ENCODE assay signal across 1 cellular context in genomic region chr12:54259194-54260011, GRCh38.
TF ChIP-seq lines count a peak whose summit lies in the region.

No MANE protein-coding gene starts in this region.

TF ChIP-seq in HEK293, 187 proteins besides CTCF, POLR2A, EP300 and RAD21 (continued from another document):
- no peak for TF ChIP-seq ZNF513 (tag by site-specific recombination; IDR thresholded peaks at IDR 0.05)
- TF ChIP-seq ZNF658 (tag by site-specific recombination; IDR thresholded peaks at IDR 0.05): no peak
- no peak for TF ChIP-seq ZNF560 (tag by site-specific recombination; IDR thresholded peaks at IDR 0.05; ENCODE audit: borderline replicate concordance)
- TF ChIP-seq ZNF140 (tag by site-specific recombination; IDR thresholded peaks at IDR 0.05): no peak
- no peak for TF ChIP-seq SCRT1 (tag by site-specific recombination; IDR thresholded peaks at IDR 0.05; ENCODE audit: borderline replicate concordance)
- TF ChIP-seq ZBTB26 (tag by site-specific recombination; optimal IDR thresholded peaks at IDR 0.05): no peak
- no peak for TF ChIP-seq ZNF133 (tag by site-specific recombination; IDR thresholded peaks at IDR 0.05)
- no peak for TF ChIP-seq KLF9 (tag by site-specific recombination; IDR thresholded peaks at IDR 0.05; ENCODE audit: low read depth)
- TF ChIP-seq ZNF785 (tag by site-specific recombination; IDR thresholded peaks at IDR 0.05): no peak
- TF ChIP-seq ZNF202 (tag by site-specific recombination; IDR thresholded peaks at IDR 0.05; ENCODE audit: borderline replicate concordance): no peak
- no peak for TF ChIP-seq ZNF488 (tag by site-specific recombination; IDR thresholded peaks at IDR 0.05)
- no peak for TF ChIP-seq ZNF621 (tag by site-specific recombination; IDR thresholded peaks at IDR 0.05)
- TF ChIP-seq BCL11A (tag by site-specific recombination; IDR thresholded peaks at IDR 0.05; ENCODE audit: low read depth): no peak
- TF ChIP-seq ZNF580 (tag by site-specific recombination; IDR thresholded peaks at IDR 0.05): no peak
- no peak for TF ChIP-seq ZNF624 (tag by site-specific recombination; IDR thresholded peaks at IDR 0.05)
- no peak for TF ChIP-seq ZNF623 (tag by site-specific recombination; IDR thresholded peaks at IDR 0.05)
- TF ChIP-seq ZNF341 (tag by site-specific recombination; IDR thresholded peaks at IDR 0.05; ENCODE audit: low read depth): no peak
- no peak for TF ChIP-seq ZBTB7A (tag by site-specific recombination; IDR thresholded peaks at IDR 0.05; ENCODE audit: low read depth)
- TF ChIP-seq OVOL3 (tag by site-specific recombination; IDR thresholded peaks at IDR 0.05): no peak
- no peak for TF ChIP-seq ZFHX2 (tag by site-specific recombination; conservative IDR thresholded peaks at IDR 0.05)
- no peak for TF ChIP-seq MEIS1 (CRISPR knock-in tag; IDR thresholded peaks at IDR 0.05; ENCODE audit: borderline replicate concordance)
- 0 out of 2 replicates have a peak, but pooled peaks have one; percentile 43 for TF ChIP-seq ZNF2 (tag by site-specific recombination; IDR thresholded peaks at IDR 0.05)
- no peak for TF ChIP-seq ZNF830 (tag by site-specific recombination; IDR thresholded peaks at IDR 0.05; ENCODE audit: low read depth)
- TF ChIP-seq ZXDB (tag by site-specific recombination; IDR thresholded peaks at IDR 0.05): peak; percentile 62
- TF ChIP-seq FEZF1 (tag by site-specific recombination; IDR thresholded peaks at IDR 0.05): no peak
- TF ChIP-seq KLF8 (tag by site-specific recombination; IDR thresholded peaks at IDR 0.05): no peak
- no peak for TF ChIP-seq ZNF350 (tag by site-specific recombination; IDR thresholded peaks at IDR 0.05)
- TF ChIP-seq ZNF223 (tag by site-specific recombination; IDR thresholded peaks at IDR 0.05): no peak
- TF ChIP-seq ZNF394 (tag by site-specific recombination; IDR thresholded peaks at IDR 0.05; ENCODE audit: borderline replicate concordance): 0 out of 2 replicates have a peak, but pooled peaks have one; percentile 13
- TF ChIP-seq ZNF433 (tag by site-specific recombination; IDR thresholded peaks at IDR 0.05; ENCODE audit: low read depth): no peak
- no peak for TF ChIP-seq ZNF280D (tag by site-specific recombination; IDR thresholded peaks at IDR 0.05)
- TF ChIP-seq ZNF521 (tag by site-specific recombination; IDR thresholded peaks at IDR 0.05): no peak
- peak; percentile 23; the same call in 1 of the 2 replicates for TF ChIP-seq TRIM28 (IDR thresholded peaks at IDR 0.05; ENCODE audit: borderline replicate concordance, low read length)
- no peak for TF ChIP-seq RBAK (tag by site-specific recombination; IDR thresholded peaks at IDR 0.05)
- no peak for TF ChIP-seq ZNF639 (tag by site-specific recombination; IDR thresholded peaks at IDR 0.05)
- no peak for TF ChIP-seq ZNF843 (tag by site-specific recombination; IDR thresholded peaks at IDR 0.05)
- TF ChIP-seq ZSCAN16 (tag by site-specific recombination; IDR thresholded peaks at IDR 0.05): no peak
- no peak for TF ChIP-seq ZFP3 (tag by site-specific recombination; IDR thresholded peaks at IDR 0.05; ENCODE audit: low read depth)
- TF ChIP-seq ZNF112 (tag by site-specific recombination; IDR thresholded peaks at IDR 0.05): no peak
- no peak for TF ChIP-seq ZBTB6 (tag by site-specific recombination; IDR thresholded peaks at IDR 0.05)
- TF ChIP-seq ZNF37A (tag by site-specific recombination; IDR thresholded peaks at IDR 0.05): no peak
- TF ChIP-seq ZSCAN18 (tag by site-specific recombination; IDR thresholded peaks at IDR 0.05): no peak
